In genomic region chr15:29888651-29889050, GRCh38 we compare ENCODE assay signal across 12 cellular contexts.
A peak's percentile ranks its signal among the peaks of the same experiment; 100 is the strongest.
DNase-seq lines count a peak whose midpoint lies in the region; ATAC-seq and TF ChIP-seq lines count a peak whose summit lies in the region.
"Had no signal": no experiment of that assay in that cellular context is flagged by ENCODE, and none has a peak within 500 bp of the region (broad histone marks: within the 10 kb centered on the region; RNA-seq: fewer than 3 reads in every experiment).

No MANE protein-coding gene starts in this region.

- no peaks in the 10 kb centered on the region for H3K27me3 Mint-ChIP-seq in chondrocyte (ENCODE audit: low read depth)
- peaks cover 29% of the 10 kb centered on the region for H3K27me3 Mint-ChIP-seq in activated naive CD4-positive, alpha-beta T cell treated with anti-CD3 and anti-CD28 coated beads for 36 hours (ENCODE audit: low read depth)
- peaks cover 32% of the 10 kb centered on the region for H3K27me3 Mint-ChIP-seq in activated CD4-positive, alpha-beta T cell treated with anti-CD3 and anti-CD28 coated beads for 36 hours

- no peak for TF ChIP-seq EP300 in sigmoid colon (IDR thresholded peaks at IDR 0.05)

- H3K27ac Mint-ChIP-seq in chondrocyte (ENCODE audit: unreplicated experiment), result peak overlapping the region; percentile 84
- H3K27ac Mint-ChIP-seq in activated naive CD4-positive, alpha-beta T cell treated with anti-CD3 and anti-CD28 coated beads for 36 hours, result no peak overlapping the region
- no peak overlapping the region for H3K27ac Mint-ChIP-seq in activated CD4-positive, alpha-beta T cell treated with anti-CD3 and anti-CD28 coated beads for 36 hours

- TF ChIP-seq CTCF in HEK293 (tag by site-specific recombination; IDR thresholded peaks at IDR 0.05) (no peak), chondrocyte (IDR thresholded peaks at IDR 0.05) (no peak), sigmoid colon (IDR thresholded peaks at IDR 0.05) (no peak)

- H3K4me1 ChIP-seq in HEK293 (ENCODE audit: control insufficient read depth, insufficient read depth, low read length), result peaks cover 5% of the 10 kb centered on the region
- H3K4me1 ChIP-seq in sigmoid colon, result peaks cover 0 to 58% (median 28%) of the 10 kb centered on the region in 4 donors
- H3K4me1 ChIP-seq: parathyroid adenoma had no signal

- no peak for DNase-seq in chondrocyte (ENCODE audit: low spot score)
- peak; percentile 95 for DNase-seq in islet precursor cell
- no peak for DNase-seq in sigmoid colon
- no peak for DNase-seq in activated naive CD4-positive, alpha-beta T cell treated with anti-CD3 and anti-CD28 coated beads, Interleukin-2, amount 50 U/mL, for 16 hours
- DNase-seq in activated naive CD4-positive, alpha-beta T cell treated with anti-CD3 and anti-CD28 coated beads for 36 hours, result no peak
- no peak for DNase-seq in activated CD4-positive, alpha-beta T cell treated with anti-CD3 and anti-CD28 coated beads for 36 hours
- DNase-seq: activated CD4-positive, alpha-beta T cell treated with anti-CD3 and anti-CD28 coated beads, Interleukin-2, amount 50 U/mL, for 48 hours; NCI-H2029; SHP77 treated with DMSO at 0.1 percent for 48 hours had no signal

- H3K27me3 ChIP-seq in sigmoid colon, result no peaks in the 10 kb centered on the region

- H3K9me3 ChIP-seq in HEK293 (ENCODE audit: control insufficient read depth, insufficient read depth, low read depth, low read length) (no peaks in the 10 kb centered on the region), sigmoid colon (no peaks in the 10 kb centered on the region)

- no peak overlapping the region for H3K4me3 Mint-ChIP-seq in chondrocyte (ENCODE audit: unreplicated experiment)
- no peak overlapping the region for H3K4me3 Mint-ChIP-seq in activated naive CD4-positive, alpha-beta T cell treated with anti-CD3 and anti-CD28 coated beads for 36 hours
- H3K4me3 Mint-ChIP-seq in activated CD4-positive, alpha-beta T cell treated with anti-CD3 and anti-CD28 coated beads for 36 hours, result no peak overlapping the region

- CTCF ChIA-PET in HEK293 (lab: Yijun Ruan, JAX), result interaction anchor here (1.7 kb wide), 1 partner anchor 36 kb away, joined by 5 read pairs; no protein-coding TSS in a partner anchor
- CTCF ChIA-PET in activated naive CD4-positive, alpha-beta T cell treated with anti-CD3 and anti-CD28 coated beads for 36 hours (lab: Charles Lee), result no interaction called here
- CTCF ChIA-PET in activated CD4-positive, alpha-beta T cell treated with anti-CD3 and anti-CD28 coated beads for 36 hours (lab: Charles Lee), result no interaction called here

- peaks cover 28% of the 10 kb centered on the region for H3K4me1 Mint-ChIP-seq in chondrocyte (ENCODE audit: low read depth)
- H3K4me1 Mint-ChIP-seq in activated naive CD4-positive, alpha-beta T cell treated with anti-CD3 and anti-CD28 coated beads for 36 hours (ENCODE audit: low read depth), result no peaks in the 10 kb centered on the region
- H3K4me1 Mint-ChIP-seq in activated CD4-positive, alpha-beta T cell treated with anti-CD3 and anti-CD28 coated beads for 36 hours, result peaks cover 4% of the 10 kb centered on the region

- WGBS in sigmoid colon, 2 donors, result 63 to 78% methylated on average over 5 of the region's 5 CpGs

- TF ChIP-seq POLR2A in sigmoid colon (IDR thresholded peaks at IDR 0.05), result no peak

- ATAC-seq in activated CD4-positive, alpha-beta T cell treated with anti-CD3 and anti-CD28 coated beads for 36 hours, result no peak
- ATAC-seq in GM18858 (IDR thresholded peaks at IDR 0.05; ENCODE audit: unreplicated experiment), result no peak

- intact Hi-C loops in sigmoid colon (cut with DNase I), result no loop called here
- intact Hi-C loops in activated naive CD4-positive, alpha-beta T cell treated with anti-CD3 and anti-CD28 coated beads for 36 hours (cut with micrococcal nuclease), result no loop called here
- intact Hi-C loops in activated CD4-positive, alpha-beta T cell treated with anti-CD3 and anti-CD28 coated beads for 36 hours (cut with DNase I, micrococcal nuclease), result no loop called here

- H3K4me3 ChIP-seq in HEK293 (ENCODE audit: low read depth, low read length) (no peak overlapping the region), sigmoid colon (no peak overlapping the region)

- H3K9me3 Mint-ChIP-seq in chondrocyte (ENCODE audit: low read depth), result no peaks in the 10 kb centered on the region
- no peaks in the 10 kb centered on the region for H3K9me3 Mint-ChIP-seq in activated naive CD4-positive, alpha-beta T cell treated with anti-CD3 and anti-CD28 coated beads for 36 hours
- H3K9me3 Mint-ChIP-seq in activated CD4-positive, alpha-beta T cell treated with anti-CD3 and anti-CD28 coated beads for 36 hours (ENCODE audit: low read depth), result no peaks in the 10 kb centered on the region

- peaks cover 2% of the 10 kb centered on the region for H3K36me3 Mint-ChIP-seq in chondrocyte (ENCODE audit: low read depth)
- no peaks in the 10 kb centered on the region for H3K36me3 Mint-ChIP-seq in activated naive CD4-positive, alpha-beta T cell treated with anti-CD3 and anti-CD28 coated beads for 36 hours (ENCODE audit: low read depth)
- no peaks in the 10 kb centered on the region for H3K36me3 Mint-ChIP-seq in activated CD4-positive, alpha-beta T cell treated with anti-CD3 and anti-CD28 coated beads for 36 hours (ENCODE audit: low read depth)

- H3K36me3 ChIP-seq in HEK293 (ENCODE audit: control insufficient read depth in 2 of 2, insufficient read depth in 1 of 2, low read length in 2 of 2) (no peaks in the 10 kb centered on the region), sigmoid colon (no peaks in the 10 kb centered on the region)

- H3K27ac ChIP-seq in HEK293 (ENCODE audit: extremely low read depth, low read depth, low read length), result no peak overlapping the region
- peak overlapping the region in 3 of 4 donors; percentile 33 to 72 (median 69) for H3K27ac ChIP-seq in sigmoid colon
- H3K27ac ChIP-seq: parathyroid adenoma had no signal

- POLR2A ChIA-PET in HEK293 (lab: Yijun Ruan, JAX), result no interaction called here
- POLR2A ChIA-PET in activated CD4-positive, alpha-beta T cell treated with anti-CD3 and anti-CD28 coated beads for 36 hours (lab: Charles Lee), result no interaction called here

TF ChIP-seq in HEK293, 187 proteins besides CTCF, POLR2A, EP300 and RAD21 (continues in another document):
- TF ChIP-seq ZNF324 (tag by site-specific recombination; IDR thresholded peaks at IDR 0.05), result no peak
- TF ChIP-seq ZBTB8A (tag by site-specific recombination; IDR thresholded peaks at IDR 0.05), result no peak
- peak; percentile 50; the same call in 1 of the 2 replicates for TF ChIP-seq ZBTB17 (tag by site-specific recombination; IDR thresholded peaks at IDR 0.05)
- no peak for TF ChIP-seq ZNF549 (tag by site-specific recombination; IDR thresholded peaks at IDR 0.05)
- TF ChIP-seq SP7 (tag by site-specific recombination; IDR thresholded peaks at IDR 0.05), result no peak
- TF ChIP-seq ZFP3 (tag by site-specific recombination; IDR thresholded peaks at IDR 0.05; ENCODE audit: low read depth), result no peak
- no peak for TF ChIP-seq ZNF544 (tag by site-specific recombination; IDR thresholded peaks at IDR 0.05)
- no peak for TF ChIP-seq ZXDB (tag by site-specific recombination; IDR thresholded peaks at IDR 0.05)
- TF ChIP-seq PRDM10 (tag by site-specific recombination; IDR thresholded peaks at IDR 0.05), result peak; percentile 43
- no peak for TF ChIP-seq ZNF561 (tag by site-specific recombination; IDR thresholded peaks at IDR 0.05; ENCODE audit: borderline replicate concordance)
- TF ChIP-seq ZFP41 (tag by site-specific recombination; IDR thresholded peaks at IDR 0.05; ENCODE audit: borderline replicate concordance), result no peak
- TF ChIP-seq ZNF768 (tag by site-specific recombination; IDR thresholded peaks at IDR 0.05), result no peak
- no peak for TF ChIP-seq PRDM4 (tag by site-specific recombination; IDR thresholded peaks at IDR 0.05)
